In genomic region chr4:102735578-102735977, GRCh38 we compare ENCODE assay signal across 20 cellular contexts. TPM values are rescaled to one million over a fixed set of nuclear protein-coding genes. Genes with fewer than 3 reads are reported as not detected.
DNase-seq lines count a peak whose midpoint lies in the region; ATAC-seq and TF ChIP-seq lines count a peak whose summit lies in the region.
"Had no signal": no experiment of that assay in that cellular context is flagged by ENCODE, and none has a peak within 500 bp of the region (broad histone marks: within the 10 kb centered on the region; RNA-seq: fewer than 3 reads in every experiment).

No MANE protein-coding gene starts in this region.

- peaks cover 2% of the 10 kb centered on the region for H3K4me1 ChIP-seq in mesenchymal stem cell (ENCODE audit: control insufficient read depth, insufficient read depth, low read depth, low read length)

- H3K9ac ChIP-seq in mesenchymal stem cell (ENCODE audit: low read length), result no peak overlapping the region
- H3K9ac ChIP-seq: KMS-11 had no signal

- no peak overlapping the region for H3K4me2 ChIP-seq in mesenchymal stem cell (ENCODE audit: low read length, poor library complexity, severe bottlenecking)
- H3K4me2 ChIP-seq: KMS-11 had no signal

- no peak overlapping the region for H4K8ac ChIP-seq in mesenchymal stem cell (ENCODE audit: low read length)

- 87% methylated on average over 1 of the region's 1 CpG for WGBS in mesenchymal stem cell

- no peak overlapping the region for H2AK5ac ChIP-seq in mesenchymal stem cell (ENCODE audit: low read length, severe bottlenecking)

- DNase-seq in NCI-H1417 (lab: John Stamatoyannopoulos, UW) (peak in 2 of 3 experiments; percentile 26 to 27), NCI-H1417 treated with DMSO at 0.1 percent for 48 hours (lab: John Stamatoyannopoulos, UW) (no peak), HL-60 (ENCODE audit: low read depth in 1 of 2, low spot score in 1 of 2) (no peak), NCI-H69 (lab: John Stamatoyannopoulos, UW) (peak; percentile 18), mesenchymal stem cell (peak; percentile 9), SK-N-DZ (ENCODE audit: low spot score) (no peak)
- DNase-seq: activated CD4-positive, alpha-beta T cell treated with anti-CD3 and anti-CD28 coated beads, Interleukin-2, amount 50 U/mL, for 1 hour; activated CD8-positive, alpha-beta memory T cell treated with anti-CD3 and anti-CD28 coated beads, Interleukin-2, amount 50 U/mL, for 4 hours; activated gamma-delta T cell treated with Interleukin-2 at 50 U/mL for 16 hours; amygdala; caudate nucleus; gastrocnemius medialis; midbrain; NCI-H1105; NK-92 treated with Interleukin-12 subunit alpha and Interleukin-12 subunit beta, amount 100 ng/mL, for 24 hours; stimulated activated CD4-positive, alpha-beta T cell treated with anti-CD3 and anti-CD28 coated beads, Interleukin-4, amount 100 ng/mL, for 24 hours; T-cell had no signal

- H3K4me3 ChIP-seq in HL-60 (replicated peaks; ENCODE audit: insufficient read depth, low read length), result no peak overlapping the region
- no peak overlapping the region for H3K4me3 ChIP-seq in mesenchymal stem cell (ENCODE audit: insufficient read depth in 1 of 2, low read depth in 1 of 2, low read length in 2 of 2)
- H3K4me3 ChIP-seq: gastrocnemius medialis had no signal

- H3K27me3 ChIP-seq in HL-60 (ENCODE audit: insufficient read depth, poor library complexity, severe bottlenecking) (no peaks in the 10 kb centered on the region), mesenchymal stem cell (ENCODE audit: control insufficient read depth in 1 of 2, insufficient read depth in 1 of 2, low read length in 2 of 2) (no peaks in the 10 kb centered on the region)
- H3K27me3 ChIP-seq: gastrocnemius medialis had no signal

- ATAC-seq in GM19324 (IDR thresholded peaks at IDR 0.05; ENCODE audit: low FRiP score, unreplicated experiment), result no peak
- no peak for ATAC-seq in GM21737 (IDR thresholded peaks at IDR 0.05; ENCODE audit: unreplicated experiment)
- ATAC-seq: T-cell had no signal

- H2BK12ac ChIP-seq in mesenchymal stem cell (ENCODE audit: low read length in 2 of 2), result no peak overlapping the region

- no peaks in the 10 kb centered on the region for H3K9me3 ChIP-seq in mesenchymal stem cell (ENCODE audit: control insufficient read depth, low read length)
- H3K9me3 ChIP-seq: gastrocnemius medialis had no signal

- no peak overlapping the region for H3K14ac ChIP-seq in mesenchymal stem cell (ENCODE audit: low read length in 2 of 2)

- H2BK120ac ChIP-seq in mesenchymal stem cell (ENCODE audit: low read depth, low read length), result no peak overlapping the region

- H3K27ac ChIP-seq in HL-60 (replicated peaks) (peak overlapping the region; percentile 29; the same call in 1 of the 2 replicates), mesenchymal stem cell (ENCODE audit: low read length, poor library complexity, severe bottlenecking) (no peak overlapping the region)
- H3K27ac ChIP-seq: KMS-11 had no signal

- no peak overlapping the region for H3K18ac ChIP-seq in mesenchymal stem cell (ENCODE audit: low read depth in 1 of 2, low read length in 2 of 2)

- no peaks in the 10 kb centered on the region for H3K36me3 ChIP-seq in mesenchymal stem cell (ENCODE audit: control insufficient read depth in 1 of 2, insufficient read depth in 2 of 2, low read depth in 1 of 2, low read length in 2 of 2)

- no peak for TF ChIP-seq CTCF in HL-60 (IDR thresholded peaks at IDR 0.05; ENCODE audit: insufficient read depth, low read length)

- H2BK15ac ChIP-seq in mesenchymal stem cell (ENCODE audit: low read depth, poor library complexity, severe bottlenecking), result no peak overlapping the region

- H2BK5ac ChIP-seq in mesenchymal stem cell (ENCODE audit: low read depth, low read length, poor library complexity, severe bottlenecking), result no peak overlapping the region

- no peak overlapping the region for H4K91ac ChIP-seq in mesenchymal stem cell (ENCODE audit: low read length)

- H3K79me1 ChIP-seq in mesenchymal stem cell (replicated peaks; ENCODE audit: low read length, poor library complexity, severe bottlenecking), result peaks cover 26% of the 10 kb centered on the region

- H3K4ac ChIP-seq in mesenchymal stem cell (ENCODE audit: low read depth in 1 of 2, low read length in 2 of 2), result no peak overlapping the region

- no peak overlapping the region for H3K23ac ChIP-seq in mesenchymal stem cell (ENCODE audit: low read length in 2 of 2)

- H2AFZ ChIP-seq in mesenchymal stem cell (ENCODE audit: low read depth, low read length), result no peak overlapping the region

RNA-seq across cellular contexts. Expression of gene MANBA, which starts 25.2 kb away (rescaled TPM):
- polyA plus RNA-seq in mesenchymal stem cell (2013, experiment 1 of 2), result 68.5 TPM
- polyA plus RNA-seq in mesenchymal stem cell (2013, experiment 2 of 2), result 66.9 TPM
- polyA plus RNA-seq in SK-N-DZ (2014; cell fraction: cytosol; rRNA removed), result 11.9 and 12.1 TPM in 2 replicates
- 17.0 and 18.2 TPM in 2 replicates for polyA plus RNA-seq in SK-N-DZ (2014; cell fraction: nucleus; rRNA removed)

Comparison
In these comparisons a context has a peak if more than half of its experiments do, and no peak if none do; other contexts are left out.
1. DNase-seq: peak in NCI-H1417 (2 of 3), NCI-H69 (single experiment) and mesenchymal stem cell (single experiment); none in NCI-H1417 treated with DMSO at 0.1 percent for 48 hours (single experiment), HL-60 (0 of 2) and SK-N-DZ (single experiment).